ENCODE assay signal across 18 cellular contexts in genomic region chrX:16934212-16934611, GRCh38. TPM values are rescaled to one million over a fixed set of nuclear protein-coding genes. Genes with fewer than 3 reads are reported as not detected.
DNase-seq lines count a peak whose midpoint lies in the region; ATAC-seq, FAIRE-seq and TF ChIP-seq lines count a peak whose summit lies in the region.
"Had no signal": no experiment of that assay in that cellular context is flagged by ENCODE, and none has a peak within 500 bp of the region (broad histone marks: within the 10 kb centered on the region; RNA-seq: fewer than 3 reads in every experiment).

No MANE protein-coding gene starts in this region.

- no peaks in the 10 kb centered on the region for H3K9me3 Mint-ChIP-seq in astrocyte (ENCODE audit: unreplicated experiment)
- peaks cover 3% of the 10 kb centered on the region for H3K9me3 Mint-ChIP-seq in nephron

- POLR2A ChIA-PET in HEK293 (lab: Yijun Ruan, JAX), result no interaction called here

- H3K4me3 ChIP-seq in HEK293 (ENCODE audit: low read depth, low read length), result no peak overlapping the region
- no peak overlapping the region for H3K4me3 ChIP-seq in astrocyte (ENCODE audit: insufficient read depth, low read depth, low read length)
- H3K4me3 ChIP-seq: BLaER1 had no signal

- H3K4me3 Mint-ChIP-seq in astrocyte (ENCODE audit: unreplicated experiment) (no peak overlapping the region), nephron (no peak overlapping the region)
- H3K4me3 Mint-ChIP-seq: CD14-positive monocyte; CD4-positive, alpha-beta memory T cell; IgD-negative memory B cell had no signal

- H3K36me3 ChIP-seq in HEK293 (ENCODE audit: control insufficient read depth in 2 of 2, insufficient read depth in 1 of 2, low read length in 2 of 2), result no peaks in the 10 kb centered on the region
- H3K36me3 ChIP-seq in astrocyte (ENCODE audit: insufficient read depth, low read length), result no peaks in the 10 kb centered on the region
- H3K36me3 ChIP-seq: BLaER1 had no signal

- TF ChIP-seq CTCF in HEK293 (tag by site-specific recombination; IDR thresholded peaks at IDR 0.05), result no peak
- no peak for TF ChIP-seq CTCF in astrocyte (IDR thresholded peaks at IDR 0.05; ENCODE audit: insufficient read depth, low read depth, low read length)
- no peak for TF ChIP-seq CTCF in nephron (IDR thresholded peaks at IDR 0.05; ENCODE audit: unreplicated experiment in 3 of 3)

- no peaks in the 10 kb centered on the region; the same call in 1 of the 2 replicates for H3K9me3 ChIP-seq in HEK293 (ENCODE audit: control insufficient read depth, insufficient read depth, low read depth, low read length)
- no peaks in the 10 kb centered on the region for H3K9me3 ChIP-seq in astrocyte (ENCODE audit: insufficient read depth, low read depth, low read length)

- H3K27ac ChIP-seq in HEK293 (ENCODE audit: extremely low read depth, low read depth, low read length) (no peak overlapping the region), astrocyte (ENCODE audit: low read depth, low read length) (no peak overlapping the region)
- H3K27ac ChIP-seq: BLaER1 had no signal

- DNase-seq in NCI-H524 (lab: John Stamatoyannopoulos, UW) (peak; percentile 22 to 53), NCI-H524 treated with DMSO at 0.1 percent for 48 hours (lab: John Stamatoyannopoulos, UW) (no peak), astrocyte (ENCODE audit: low read depth) (no peak), MV-4-11 (lab: John Stamatoyannopoulos, UW) (no peak), D341Med (ENCODE audit: low spot score) (no peak)
- DNase-seq: 8988T; CD4-positive, alpha-beta memory T cell; GDM1; GOT3; H7 had no signal

- H3K27me3 Mint-ChIP-seq in astrocyte (ENCODE audit: low read depth, unreplicated experiment) (peaks cover 2% of the 10 kb centered on the region), nephron (ENCODE audit: low read depth) (peaks cover 7% of the 10 kb centered on the region)

- H3K36me3 Mint-ChIP-seq in astrocyte (ENCODE audit: low read depth, unreplicated experiment), result no peaks in the 10 kb centered on the region
- H3K36me3 Mint-ChIP-seq in nephron (ENCODE audit: low read depth), result no peaks in the 10 kb centered on the region
- H3K36me3 Mint-ChIP-seq: CD14-positive monocyte had no signal

- no peak overlapping the region for H3K9ac ChIP-seq in astrocyte (ENCODE audit: low read length)
- H3K9ac ChIP-seq: BLaER1 had no signal

- no peaks in the 10 kb centered on the region for H3K79me2 ChIP-seq in astrocyte (ENCODE audit: insufficient read depth, low read length)

- no peaks in the 10 kb centered on the region for H3K4me1 Mint-ChIP-seq in astrocyte (ENCODE audit: low read depth, unreplicated experiment)
- peaks cover 49% of the 10 kb centered on the region for H3K4me1 Mint-ChIP-seq in nephron
- H3K4me1 Mint-ChIP-seq: CD4-positive, alpha-beta memory T cell; IgD-negative memory B cell had no signal

- H3K27me3 ChIP-seq in astrocyte (ENCODE audit: insufficient read depth, low read length), result no peaks in the 10 kb centered on the region

- no peak overlapping the region for H2AFZ ChIP-seq in astrocyte (ENCODE audit: low read depth, low read length)

- H4K20me1 ChIP-seq in astrocyte (ENCODE audit: insufficient read depth, low read length), result no peaks in the 10 kb centered on the region
- H4K20me1 ChIP-seq: BLaER1 had no signal

- CTCF ChIA-PET in HEK293 (lab: Yijun Ruan, JAX), result interaction anchor here (0.8 to 2.2 kb wide), 4 partner anchors 39 to 112 kb away, joined by 3 to 7 read pairs (median 6); no protein-coding TSS in a partner anchor

- no peak for FAIRE-seq in astrocyte (lab: Jason Lieb, UNC)
- FAIRE-seq: HepG2 had no signal

- no peak overlapping the region for H3K4me2 ChIP-seq in astrocyte (ENCODE audit: low read length)
- H3K4me2 ChIP-seq: BLaER1 had no signal

- no peak for ATAC-seq in HG02588 (IDR thresholded peaks at IDR 0.05; ENCODE audit: unreplicated experiment)
- ATAC-seq: HCT116, HepG2 had no signal

- H3K4me1 ChIP-seq in HEK293 (ENCODE audit: control insufficient read depth, insufficient read depth, low read length) (peaks cover 4% of the 10 kb centered on the region), astrocyte (ENCODE audit: insufficient read depth, low read length) (no peaks in the 10 kb centered on the region)
- H3K4me1 ChIP-seq: BLaER1 had no signal

- peak overlapping the region; percentile 62 for H3K27ac Mint-ChIP-seq in astrocyte (ENCODE audit: unreplicated experiment)
- H3K27ac Mint-ChIP-seq in nephron, result peak overlapping the region in 2 of 3 experiments; percentile 40 to 66
- H3K27ac Mint-ChIP-seq: CD14-positive monocyte; CD4-positive, alpha-beta memory T cell; IgD-negative memory B cell had no signal

TF ChIP-seq in HEK293, 187 proteins besides CTCF, POLR2A, EP300 and RAD21:
- TF ChIP-seq KLF7 (tag by site-specific recombination; IDR thresholded peaks at IDR 0.05; ENCODE audit: borderline replicate concordance) (no peak), ZNF10 (tag by site-specific recombination; IDR thresholded peaks at IDR 0.05) (peak; percentile 90), ZNF169 (tag by site-specific recombination; IDR thresholded peaks at IDR 0.05) (no peak), ZSCAN16 (tag by site-specific recombination; IDR thresholded peaks at IDR 0.05) (no peak), ZNF366 (tag by site-specific recombination; conservative IDR thresholded peaks at IDR 0.05) (no peak)
- TF ChIP-seq, protein P1, sequence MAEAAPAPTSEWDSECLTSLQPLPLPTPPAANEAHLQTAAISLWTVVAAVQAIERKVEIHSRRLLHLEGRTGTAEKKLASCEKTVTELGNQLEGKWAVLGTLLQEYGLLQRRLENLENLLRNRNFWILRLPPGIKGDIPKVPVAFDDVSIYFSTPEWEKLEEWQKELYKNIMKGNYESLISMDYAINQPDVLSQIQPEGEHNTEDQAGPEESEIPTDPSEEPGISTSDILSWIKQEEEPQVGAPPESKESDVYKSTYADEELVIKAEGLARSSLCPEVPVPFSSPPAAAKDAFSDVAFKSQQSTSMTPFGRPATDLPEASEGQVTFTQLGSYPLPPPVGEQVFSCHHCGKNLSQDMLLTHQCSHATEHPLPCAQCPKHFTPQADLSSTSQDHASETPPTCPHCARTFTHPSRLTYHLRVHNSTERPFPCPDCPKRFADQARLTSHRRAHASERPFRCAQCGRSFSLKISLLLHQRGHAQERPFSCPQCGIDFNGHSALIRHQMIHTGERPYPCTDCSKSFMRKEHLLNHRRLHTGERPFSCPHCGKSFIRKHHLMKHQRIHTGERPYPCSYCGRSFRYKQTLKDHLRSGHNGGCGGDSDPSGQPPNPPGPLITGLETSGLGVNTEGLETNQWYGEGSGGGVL (tag by site-specific recombination; IDR thresholded peaks at IDR 0.05), result no peak

RNA-seq across cellular contexts. Expression of gene REPS2, which starts 12.2 kb away (rescaled TPM):
- 1.2 and 1.3 TPM in 2 replicates for total RNA-seq in astrocyte

Comparison
In these comparisons a context has a peak if more than half of its experiments do, and no peak if none do; other contexts are left out.
1. DNase-seq: peak in NCI-H524 (2 of 2); none in NCI-H524 treated with DMSO at 0.1 percent for 48 hours (single experiment), astrocyte (single experiment), MV-4-11 (single experiment) and D341Med (single experiment).